ENCODE assay signal across 19 cellular contexts in genomic region chr3:99659965-99660364, GRCh38. TPM values are rescaled to one million over a fixed set of nuclear protein-coding genes. Genes with fewer than 3 reads are reported as not detected.
DNase-seq lines count a peak whose midpoint lies in the region; ATAC-seq and TF ChIP-seq lines count a peak whose summit lies in the region.
"Had no signal": no experiment of that assay in that cellular context is flagged by ENCODE, and none has a peak within 500 bp of the region (broad histone marks: within the 10 kb centered on the region; RNA-seq: fewer than 3 reads in every experiment).

No MANE protein-coding gene starts in this region.

- WGBS in heart right ventricle, 2 donors: 54 to 58% methylated on average over 4 of the region's 4 CpGs
- WGBS in aorta, 2 donors: 40 to 58% methylated on average over 4 of the region's 4 CpGs

- H3K4me3 ChIP-seq in heart right ventricle (no peak overlapping the region), fibroblast of villous mesenchyme (ENCODE audit: low read depth, low read length) (no peak overlapping the region), aorta (ENCODE audit: low read length in 2 of 2) (no peak overlapping the region)
- H3K4me3 ChIP-seq: A549, breast epithelium, prostate gland, SJSA1 had no signal

- H3K9me3 Mint-ChIP-seq in osteocyte (ENCODE audit: unreplicated experiment): no peaks in the 10 kb centered on the region

- intact Hi-C loops in heart right ventricle (cut with DNase I): no loop called here
- intact Hi-C loops in Right ventricle myocardium inferior (cut with DNase I): no loop called here
- intact Hi-C loops in aorta (cut with DNase I): no loop called here

- H3K36me3 ChIP-seq in heart right ventricle (no peaks in the 10 kb centered on the region), aorta (ENCODE audit: control insufficient read depth in 1 of 2, insufficient read depth in 2 of 2, low read length in 1 of 2) (peaks cover 2 to 4% of the 10 kb centered on the region in 2 donors)
- H3K36me3 ChIP-seq: breast epithelium, prostate gland had no signal

- no peak for DNase-seq in heart right ventricle
- no peak for DNase-seq in Right ventricle myocardium inferior (ENCODE audit: missing footprints)
- DNase-seq in fibroblast of villous mesenchyme (ENCODE audit: low read depth): peak; percentile 82
- DNase-seq in osteocyte (ENCODE audit: extremely low spot score, unreplicated experiment): no peak
- no peak for DNase-seq in aorta
- no peak for DNase-seq in ureter (ENCODE audit: low spot score)
- DNase-seq in activated CD4-positive, alpha-beta T cell treated with anti-CD3 and anti-CD28 coated beads, Interleukin-2, amount 50 U/mL, for 4 hours: no peak
- DNase-seq in anterior cingulate cortex (lab: John Stamatoyannopoulos, UW): no peak
- DNase-seq: activated CD8-positive, alpha-beta T cell treated with anti-CD3 and anti-CD28 coated beads, Interleukin-2, amount 10 ng/mL, durations not matched to agents 7 days and 5 days; activated effector memory CD4-positive, alpha-beta T cell treated with Interleukin-2 at 50 U/mL for 16 hours; MM.1S; NCI-H2107; NCI-H82; stimulated activated CD4-positive, alpha-beta T cell treated with anti-CD3 and anti-CD28 coated beads, Interleukin-4, amount 100 ng/mL, for 1 hour had no signal

- TF ChIP-seq CTCF in heart right ventricle (IDR thresholded peaks at IDR 0.05) (no peak), fibroblast of villous mesenchyme (IDR thresholded peaks at IDR 0.05; ENCODE audit: insufficient read depth, low read depth, low read length) (no peak), osteocyte (IDR thresholded peaks at IDR 0.05) (no peak)

- H3K27ac ChIP-seq in heart right ventricle (peak overlapping the region in 9 of 10 donors; percentile 26 to 75 (median 42)), aorta (ENCODE audit: low read depth in 1 of 2, low read length in 2 of 2) (no peak overlapping the region)
- H3K27ac ChIP-seq: A549, breast epithelium, prostate gland had no signal

- H3K27me3 ChIP-seq in heart right ventricle: peaks cover 0 to under 1% (median 0%) of the 10 kb centered on the region in 7 donors
- no peaks in the 10 kb centered on the region for H3K27me3 ChIP-seq in aorta (ENCODE audit: control insufficient read depth in 1 of 2, insufficient read depth in 2 of 2, low read length in 1 of 2)
- H3K27me3 ChIP-seq: SJSA1 had no signal

- peak overlapping the region; percentile 88 for H3K27ac Mint-ChIP-seq in osteocyte (ENCODE audit: unreplicated experiment)
- H3K27ac Mint-ChIP-seq: activated CD8-positive, alpha-beta T cell treated with anti-CD3 and anti-CD28 coated beads, Interleukin-2, amount 10 ng/mL, durations not matched to agents 7 days and 5 days had no signal

- peaks cover 94% of the 10 kb centered on the region for H3K4me1 Mint-ChIP-seq in osteocyte (ENCODE audit: unreplicated experiment)

- H3K27me3 Mint-ChIP-seq in osteocyte (ENCODE audit: unreplicated experiment): no peaks in the 10 kb centered on the region

- peak overlapping the region; percentile 57 for H3K4me3 Mint-ChIP-seq in osteocyte (ENCODE audit: unreplicated experiment)
- H3K4me3 Mint-ChIP-seq: activated CD8-positive, alpha-beta T cell treated with anti-CD3 and anti-CD28 coated beads, Interleukin-2, amount 10 ng/mL, durations not matched to agents 7 days and 5 days had no signal

- H3K9me3 ChIP-seq in heart right ventricle: no peaks in the 10 kb centered on the region
- H3K9me3 ChIP-seq in aorta (ENCODE audit: control insufficient read depth, low read length): no peaks in the 10 kb centered on the region
- H3K9me3 ChIP-seq: A549, breast epithelium, prostate gland, SJSA1 had no signal

- H3K36me3 Mint-ChIP-seq in osteocyte (ENCODE audit: unreplicated experiment): peaks cover 80% of the 10 kb centered on the region

- peaks cover 0 to 22% (median 5%) of the 10 kb centered on the region in 9 donors for H3K4me1 ChIP-seq in heart right ventricle
- H3K4me1 ChIP-seq in aorta (ENCODE audit: control insufficient read depth in 1 of 2, insufficient read depth in 2 of 2, low read length in 2 of 2): peaks cover 4 to 7% of the 10 kb centered on the region in 2 donors
- H3K4me1 ChIP-seq: A549, breast epithelium, prostate gland had no signal

- ATAC-seq in heart right ventricle (peak in 6 of 8 donors; percentile 47 to 83 (median 70)), Right ventricle myocardium inferior (no peak), aorta (ENCODE audit: low FRiP score) (peak; percentile 69)
- ATAC-seq: A549; activated CD8-positive, alpha-beta T cell treated with anti-CD3 and anti-CD28 coated beads, Interleukin-2, amount 10 ng/mL, durations not matched to agents 7 days and 5 days had no signal

RNA-seq across cellular contexts. Expression of gene COL8A1, which starts 21.6 kb away (rescaled TPM):
- total RNA-seq in heart right ventricle (10 to 100 TPM in 9 of 10 donors, 1 to 10 TPM in 1; 7.5 to 32.2 (median 15.1) TPM), Right ventricle myocardium inferior (14.1 TPM), fibroblast of villous mesenchyme (324 and 401 TPM in 2 replicates), osteocyte (3,389 and 3,403 TPM in 2 replicates), aorta (100 to 1,000 TPM; 264 to 514 TPM), ureter (30.2 TPM)
- polyA plus RNA-seq in heart right ventricle (1 to 10 TPM; 7.9 to 8.3 TPM), aorta (100 to 1,000 TPM; 208 to 277 TPM)
- total RNA-seq: mononuclear cell had no signal
- polyA plus RNA-seq: A549 had no signal

Comparison
In these comparisons a context has a peak if more than half of its experiments do, and no peak if none do; other contexts are left out.
1. H3K27ac ChIP-seq: peak in heart right ventricle (9 of 10); none in aorta (0 of 2).